In genomic region chr9:17134843-17135577, GRCh38 we compare ENCODE assay signal across 8 cellular contexts. TPM values are rescaled to one million over a fixed set of nuclear protein-coding genes. Genes with fewer than 3 reads are reported as not detected.
DNase-seq lines count a peak whose midpoint lies in the region; ATAC-seq and TF ChIP-seq lines count a peak whose summit lies in the region.

Gene CNTLN, plus strand, starts transcription at chr9:17135040. Its CDS starts 26 bp downstream, at chr9:17135066.

- peak within 1 kb of the TSS; percentile 81 for H3K18ac ChIP-seq in IMR-90 (ENCODE audit: low read depth, low read length)

- peaks cover 4% of the 10 kb centered on the region; the same call in 1 of the 2 replicates for H3K9me1 ChIP-seq in IMR-90 (ENCODE audit: insufficient read depth, low read length)

- POLR2A ChIA-PET in IMR-90 (lab: Charles Lee; ENCODE audit: unreplicated experiment): no interaction called here

- ATAC-seq in GM21390 (IDR thresholded peaks at IDR 0.05; ENCODE audit: unreplicated experiment) (peak; percentile 76), IMR-90 (ENCODE audit: low read depth) (peak; percentile 87), Right ventricle myocardium inferior (peak; percentile 94)
- peak; percentile 43 to 81 for ATAC-seq in activated naive CD4-positive, alpha-beta T cell treated with anti-CD3 and anti-CD28 coated beads, Interleukin-2, amount 50 U/mL, for 72 hours

- TF ChIP-seq RAD21 in IMR-90 (IDR thresholded peaks at IDR 0.05; ENCODE audit: low read length): no peak

- peak within 1 kb of the TSS; percentile 78 to 99 for H4K8ac ChIP-seq in IMR-90 (ENCODE audit: low read depth in 2 of 2, low read length in 2 of 2)

- H3K4me1 ChIP-seq in IMR-90 (ENCODE audit: control insufficient read depth, insufficient read depth, low read length) (peaks cover 4% of the 10 kb centered on the region), thyroid gland (peaks cover 5 to 13% of the 10 kb centered on the region in 2 donors)

- H2BK5ac ChIP-seq in IMR-90 (ENCODE audit: low read depth, low read length, poor library complexity, severe bottlenecking): peak within 1 kb of the TSS; percentile 88

- H2BK120ac ChIP-seq in IMR-90 (ENCODE audit: low read depth, low read length): peak within 1 kb of the TSS; percentile 89

- H3K9me3 ChIP-seq in IMR-90 (ENCODE audit: control insufficient read depth, insufficient read depth, low read length) (no peaks in the 10 kb centered on the region), thyroid gland (no peaks in the 10 kb centered on the region)

- 0% methylated on average over 22 of the region's 73 CpGs; no CpG with 5 or more reads in 1 of the 2 experiments for WGBS in IMR-90 (ENCODE audit: extremely low coverage in 2 of 2, insufficient read length in 1 of 2), 2 experiments
- WGBS in thyroid gland, 2 donors: 0 to 1% methylated on average over 9 to 36 of the region's 73 CpGs

- peak within 1 kb of the TSS; percentile 91 for H4K5ac ChIP-seq in IMR-90 (ENCODE audit: low read depth, low read length)

- intact Hi-C loops in IMR-90 (cut with micrococcal nuclease): no loop called here
- intact Hi-C loops in Right ventricle myocardium inferior (cut with DNase I): no loop called here
- intact Hi-C loops in thyroid gland (cut with DNase I): no loop called here

- peaks cover 10 to 26% of the 10 kb centered on the region in 2 experiments for H3K79me1 ChIP-seq in IMR-90 (ENCODE audit: low read depth in 1 of 2, low read length in 2 of 2)

- peak within 1 kb of the TSS; percentile 96 for H3K14ac ChIP-seq in IMR-90 (replicated peaks; ENCODE audit: low read depth, low read length)

- H3K9me3 Mint-ChIP-seq in activated naive CD4-positive, alpha-beta T cell treated with anti-CD3 and anti-CD28 coated beads, Interleukin-2, amount 50 U/mL, for 72 hours: peaks cover 4 to 6% of the 10 kb centered on the region in 2 donors

- peak within 1 kb of the TSS; percentile 69 for H3K23ac ChIP-seq in IMR-90 (ENCODE audit: low read depth, low read length)

- peak within 1 kb of the TSS; percentile 36 for H2BK20ac ChIP-seq in IMR-90 (ENCODE audit: low read depth, low read length)

- TF ChIP-seq POLR2A in IMR-90 (IDR thresholded peaks at IDR 0.05; ENCODE audit: low read depth, low read length) (0 out of 2 replicates have a peak, but pooled peaks have one; percentile 22), thyroid gland (IDR thresholded peaks at IDR 0.05) (peak in 1 of 2 donors; percentile 68)

- H3K27ac Mint-ChIP-seq in activated naive CD4-positive, alpha-beta T cell treated with anti-CD3 and anti-CD28 coated beads, Interleukin-2, amount 50 U/mL, for 72 hours: peak within 1 kb of the TSS in 1 of 2 donors; percentile 82

- peak within 1 kb of the TSS; percentile 97 for H2AK9ac ChIP-seq in IMR-90 (replicated peaks; ENCODE audit: low read depth, low read length, poor library complexity)

- peak within 1 kb of the TSS; percentile 90 for H3K9ac ChIP-seq in IMR-90 (ENCODE audit: low read depth, low read length)

- H4K91ac ChIP-seq in IMR-90 (ENCODE audit: insufficient read depth, low read depth, low read length): peak within 1 kb of the TSS; percentile 99

- peak within 1 kb of the TSS; percentile 99 for H3K4ac ChIP-seq in IMR-90 (ENCODE audit: low read depth, low read length)

- peak; percentile 83 for DNase-seq in COR-L47 (lab: John Stamatoyannopoulos, UW)
- DNase-seq in IMR-90: peak; percentile 85
- peak; percentile 68 for DNase-seq in OCI-M2 (lab: John Stamatoyannopoulos, UW; ENCODE audit: unreplicated experiment)
- DNase-seq in activated naive CD4-positive, alpha-beta T cell treated with anti-CD3 and anti-CD28 coated beads, Interleukin-2, amount 50 U/mL, for 72 hours (ENCODE audit: low spot score in 2 of 2): peak; percentile 42 to 70
- DNase-seq in Right ventricle myocardium inferior (ENCODE audit: missing footprints): peak; percentile 96
- DNase-seq in nucleus accumbens (lab: John Stamatoyannopoulos, UW): peak; percentile 18 to 95 (median 84)
- DNase-seq in thyroid gland: peak; percentile 95 to 98

- no peaks in the 10 kb centered on the region for H4K20me1 ChIP-seq in IMR-90 (ENCODE audit: insufficient read depth, low read length)

- peak within 1 kb of the TSS; percentile 78 for H3K56ac ChIP-seq in IMR-90 (ENCODE audit: extremely low read depth, insufficient read depth, low read length)

- peak within 1 kb of the TSS; percentile 55 for H2AK5ac ChIP-seq in IMR-90 (ENCODE audit: low read depth, low read length)

- H3K27me3 ChIP-seq in IMR-90 (ENCODE audit: control insufficient read depth, insufficient read depth, low read length) (no peaks in the 10 kb centered on the region), thyroid gland (no peaks in the 10 kb centered on the region)

- H3K27ac ChIP-seq in IMR-90 (ENCODE audit: insufficient read depth, low read length): peak within 1 kb of the TSS; percentile 85
- peak within 1 kb of the TSS; percentile 58 to 92 (median 82) for H3K27ac ChIP-seq in thyroid gland

- TF ChIP-seq CTCF in IMR-90 (conservative IDR thresholded peaks at IDR 0.05; ENCODE audit: low read depth, low read length) (no peak), thyroid gland (IDR thresholded peaks at IDR 0.05) (no peak)

- CTCF ChIA-PET in IMR-90 (lab: Yijun Ruan, JAX): no interaction called here

- H3K36me3 Mint-ChIP-seq in activated naive CD4-positive, alpha-beta T cell treated with anti-CD3 and anti-CD28 coated beads, Interleukin-2, amount 50 U/mL, for 72 hours: peaks cover 12 to 18% of the 10 kb centered on the region in 2 donors

- dilution Hi-C loops in IMR-90 (cut with HindIII; ENCODE audit: low sequenced_read_pairs, unreplicated experiment): no loop called here

- peak within 1 kb of the TSS; percentile 56; the same call in 2 of the 3 replicates for H2BK15ac ChIP-seq in IMR-90 (ENCODE audit: low read depth, low read length)

- H2AFZ ChIP-seq in IMR-90 (replicated peaks; ENCODE audit: low read length, poor library complexity): peak within 1 kb of the TSS; percentile 100

- H3K4me3 ChIP-seq in IMR-90 (ENCODE audit: insufficient read depth, low read depth, low read length) (peak within 1 kb of the TSS; percentile 86), thyroid gland (replicated peaks in 1 of 3) (peak within 1 kb of the TSS; percentile 65 to 98 (median 97))

- in situ Hi-C loops in IMR-90 (cut with MboI; ENCODE audit: low sequenced_read_pairs): no loop called here

- H3K36me3 ChIP-seq in IMR-90 (ENCODE audit: control insufficient read depth, insufficient read depth, low read length): peaks cover 1% of the 10 kb centered on the region; the same call in 1 of the 2 replicates
- H3K36me3 ChIP-seq in thyroid gland: no peaks in the 10 kb centered on the region

- no TSS peak for BruUV-seq in IMR-90 (replicated peaks; lab: Mats Ljungman, UMichigan)

- peak within 1 kb of the TSS; percentile 81 for H3K4me2 ChIP-seq in IMR-90 (ENCODE audit: low read depth, low read length)

TF ChIP-seq in IMR-90, 13 proteins besides CTCF, POLR2A, EP300 and RAD21:
- TF ChIP-seq CEBPB (IDR thresholded peaks at IDR 0.05; ENCODE audit: low read depth, low read length): no peak
- TF ChIP-seq, protein P1, sequence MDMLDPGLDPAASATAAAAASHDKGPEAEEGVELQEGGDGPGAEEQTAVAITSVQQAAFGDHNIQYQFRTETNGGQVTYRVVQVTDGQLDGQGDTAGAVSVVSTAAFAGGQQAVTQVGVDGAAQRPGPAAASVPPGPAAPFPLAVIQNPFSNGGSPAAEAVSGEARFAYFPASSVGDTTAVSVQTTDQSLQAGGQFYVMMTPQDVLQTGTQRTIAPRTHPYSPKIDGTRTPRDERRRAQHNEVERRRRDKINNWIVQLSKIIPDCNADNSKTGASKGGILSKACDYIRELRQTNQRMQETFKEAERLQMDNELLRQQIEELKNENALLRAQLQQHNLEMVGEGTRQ (IDR thresholded peaks at IDR 0.05; ENCODE audit: low read depth, low read length): 0 out of 2 replicates have a peak, but pooled peaks have one; percentile 2
- peak; percentile 53 for TF ChIP-seq BHLHE40 (IDR thresholded peaks at IDR 0.05; ENCODE audit: low read depth, low read length)
- no peak for TF ChIP-seq ELK1 (IDR thresholded peaks at IDR 0.05; ENCODE audit: borderline replicate concordance, low read depth, low read length)
- peak; percentile 82; the same call in 1 of the 2 replicates for TF ChIP-seq MXI1 (IDR thresholded peaks at IDR 0.05; ENCODE audit: borderline replicate concordance, low read depth, low read length)

RNA-seq across cellular contexts. Expression of gene CNTLN, which starts in this region (rescaled TPM):
- total RNA-seq in IMR-90 (2012; rRNA removed) (5.9 and 10.6 TPM in 2 replicates), Right ventricle myocardium inferior (3.8 TPM), thyroid gland (10 to 100 TPM in 3 of 4 donors, 1 to 10 TPM in 1; 10.0 to 16.1 (median 12.2) TPM)
- polyA plus RNA-seq in IMR-90 (2012; rRNA removed): 2.9 and 3.8 TPM in 2 replicates
- polyA plus RNA-seq in IMR-90 (2012; cell fraction: cytosol; rRNA removed): 0.73 and 1.1 TPM in 2 replicates
- polyA plus RNA-seq in IMR-90 (2012; cell fraction: nucleus; rRNA removed; ENCODE audit: low replicate concordance): 1.4 and 4.3 TPM in 2 replicates
- total RNA-seq in activated naive CD4-positive, alpha-beta T cell treated with anti-CD3 and anti-CD28 coated beads, Interleukin-2, amount 50 U/mL, for 72 hours: under 1 TPM; 0.75 to 0.91 TPM

Comparison
In these comparisons a context has a peak if more than half of its experiments do, and no peak if none do; other contexts are left out.
1. Peak in every context shown above with its lines: DNase-seq, ATAC-seq, H3K4me3 ChIP-seq and H3K27ac ChIP-seq.
2. Peak in DNase-seq and ATAC-seq in activated naive CD4-positive, alpha-beta T cell treated with anti-CD3 and anti-CD28 coated beads, Interleukin-2, amount 50 U/mL, for 72 hours; RNA of the gene not detected or under 1 TPM.